Comparison of ENCODE assay signal across 8 cellular contexts in the genomic region with DNA sequence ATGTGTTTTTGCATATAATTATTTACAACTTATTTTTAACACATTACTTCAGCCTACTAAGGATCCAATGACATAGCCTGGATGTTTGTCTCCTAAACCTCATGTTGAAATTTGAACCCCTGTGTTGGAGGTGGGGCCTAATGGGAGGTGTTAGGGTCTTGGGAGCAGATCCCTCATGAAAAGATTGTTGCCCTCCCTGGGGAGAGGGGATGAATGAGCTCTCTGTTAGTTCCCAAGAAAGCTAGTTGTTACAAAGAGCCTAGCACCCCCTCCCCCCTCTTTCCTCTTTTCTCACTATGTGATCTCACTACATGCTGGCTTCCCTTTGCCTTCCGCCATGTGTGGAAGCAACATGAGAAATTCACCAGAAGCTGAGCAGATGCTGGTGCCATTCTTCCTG.
DNase-seq lines count a peak whose midpoint lies in the region; ATAC-seq and TF ChIP-seq lines count a peak whose summit lies in the region.
"Not testable (repeated sequence)": the region's sequence is repeated elsewhere in the genome, so short reads cannot be mapped to it uniquely, and the experiment has no call there.

No MANE protein-coding gene starts in this region.

- peak overlapping the region; percentile 47 for H3K4me3 ChIP-seq in HUES6 (ENCODE audit: low read depth, low read length)
- H3K4me3 ChIP-seq in iPS-15b (ENCODE audit: low read depth, low read length), result peak overlapping the region; percentile 39

- H3K9ac ChIP-seq in HUES6 (ENCODE audit: low read length); iPS-15b (ENCODE audit: low read depth, low read length): not testable (repeated sequence)

- peak overlapping the region; percentile 86; the same call in 1 of the 2 replicates for H3K27ac ChIP-seq in HUES6 (ENCODE audit: low read depth, low read length)

- POLR2A ChIA-PET in WTC11 (lab: Charles Lee), result not testable (repeated sequence)

- CTCF ChIA-PET in WTC11 (lab: Charles Lee), result not testable (repeated sequence)

- H3K27ac Mint-ChIP-seq in WTC11 (peak overlapping the region; percentile 99), endothelial cell (ENCODE audit: unreplicated experiment) (peak overlapping the region; percentile 77)

- H3K9me3 ChIP-seq in HUES6 (ENCODE audit: control insufficient read depth, insufficient read depth, low read depth, low read length); iPS-15b (ENCODE audit: control insufficient read depth, insufficient read depth, low read length): not testable (repeated sequence)

- ATAC-seq in WTC11, result peak; percentile 94

- not testable (repeated sequence) for H3K27me3 Mint-ChIP-seq in WTC11 (ENCODE audit: low read depth); endothelial cell (ENCODE audit: unreplicated experiment)

- peak overlapping the region; percentile 65 for H3K4me3 Mint-ChIP-seq in WTC11
- not testable (repeated sequence) for H3K4me3 Mint-ChIP-seq in endothelial cell (ENCODE audit: unreplicated experiment)

- H3K4me1 Mint-ChIP-seq in WTC11, result peaks cover 22% of the 10 kb centered on the region
- not testable (repeated sequence) for H3K4me1 Mint-ChIP-seq in endothelial cell (ENCODE audit: unreplicated experiment)

- not testable (repeated sequence) for TF ChIP-seq CTCF in WTC11 (IDR thresholded peaks at IDR 0.05); endothelial cell (IDR thresholded peaks at IDR 0.05; ENCODE audit: unreplicated experiment)

- H3K36me3 Mint-ChIP-seq in WTC11; endothelial cell (ENCODE audit: low read depth, unreplicated experiment): not testable (repeated sequence)

- H3K36me3 ChIP-seq in HUES6 (ENCODE audit: control insufficient read depth, insufficient read depth, low read length); iPS-15b (ENCODE audit: control insufficient read depth, insufficient read depth, low read length): not testable (repeated sequence)

- H3K4me1 ChIP-seq in HUES6 (ENCODE audit: control insufficient read depth, insufficient read depth, low read length), result peaks cover 21% of the 10 kb centered on the region
- not testable (repeated sequence) for H3K4me1 ChIP-seq in iPS-15b (ENCODE audit: control insufficient read depth, insufficient read depth, low read length)

- DNase-seq in DMS 273 (lab: John Stamatoyannopoulos, UW; ENCODE audit: unreplicated experiment) (peak; percentile 25), NCI-H69 (lab: John Stamatoyannopoulos, UW) (peak; percentile 27), WTC11 (ENCODE audit: low spot score) (peak; percentile 62), endothelial cell (ENCODE audit: low spot score) (peak; percentile 15), myocyte (ENCODE audit: low read depth) (peak; percentile 1), smooth muscle cell of the brain vasculature (ENCODE audit: low read depth, low spot score) (peak; percentile 2)

- H3K27me3 ChIP-seq in HUES6 (ENCODE audit: control insufficient read depth, insufficient read depth, low read length); iPS-15b (ENCODE audit: control insufficient read depth, insufficient read depth, low read length): not testable (repeated sequence)

- not testable (repeated sequence) for H3K9me3 Mint-ChIP-seq in WTC11; endothelial cell (ENCODE audit: unreplicated experiment)

Comparison
In these comparisons a context has a peak if more than half of its experiments do, and no peak if none do; other contexts are left out.
1. Peak in every context shown above with its lines: DNase-seq, ATAC-seq, H3K4me3 ChIP-seq and H3K27ac ChIP-seq.
2. DNase-seq: peak in every context shown above with its lines; median percentile 62 in WTC11; 27 in NCI-H69; 25 in DMS 273; 15 in endothelial cell; 2 in smooth muscle cell of the brain vasculature; 1 in myocyte.